In genomic region chr21:29296452-29296851, GRCh38 we compare ENCODE assay signal across 19 cellular contexts. TPM values are rescaled to one million over a fixed set of nuclear protein-coding genes. Genes with fewer than 3 reads are reported as not detected.
DNase-seq lines count a peak whose midpoint lies in the region; ATAC-seq, FAIRE-seq and TF ChIP-seq lines count a peak whose summit lies in the region.
"Had no signal": no experiment of that assay in that cellular context is flagged by ENCODE, and none has a peak within 500 bp of the region (broad histone marks: within the 10 kb centered on the region; RNA-seq: fewer than 3 reads in every experiment).

No MANE protein-coding gene starts in this region.

- RAD21 ChIA-PET in GM12878 (lab: Charles Lee; ENCODE audit: unreplicated experiment) = interaction anchor here (1.4 to 16.3 kb wide), 4 partner anchors 29 to 132 kb away, joined by 3 to 257 read pairs (median 6); no protein-coding TSS in a partner anchor

- peaks cover 5% of the 10 kb centered on the region for H3K36me3 Mint-ChIP-seq in activated naive CD4-positive, alpha-beta T cell treated with anti-CD3 and anti-CD28 coated beads, Interleukin-2, amount 50 U/mL, for 24 hours

- no peak for FAIRE-seq in GM12878 (lab: Jason Lieb, UNC)
- FAIRE-seq: GM19239 had no signal

- in situ Hi-C loops in GM12878 (cut with MboI) = loop anchor here (5.0 kb wide), 1 partner anchor 59 kb away; no protein-coding TSS in a partner anchor

- H3K4me1 ChIP-seq in KMS-11 (ENCODE audit: low read depth, poor library complexity, severe bottlenecking) (peaks cover 64% of the 10 kb centered on the region), GM12878 (ENCODE audit: control insufficient read depth, insufficient read depth, low read length) (peaks cover 26% of the 10 kb centered on the region), smooth muscle cell (ENCODE audit: low read depth) (peaks cover 13% of the 10 kb centered on the region)
- H3K4me1 ChIP-seq: BE2C had no signal

- DNase-seq in activated naive CD4-positive, alpha-beta T cell treated with anti-CD3 and anti-CD28 coated beads, Interleukin-2, amount 50 U/mL, for 16 hours = no peak
- DNase-seq in GM12878 (ENCODE audit: low read depth, low spot score) = no peak
- DNase-seq in smooth muscle cell (lab: John Stamatoyannopoulos, UW; ENCODE audit: unreplicated experiment) = no peak
- DNase-seq in SW480 (ENCODE audit: low spot score) = no peak
- DNase-seq in activated gamma-delta T cell (lab: John Stamatoyannopoulos, UW) = no peak
- no peak for DNase-seq in KG1 (lab: John Stamatoyannopoulos, UW)
- DNase-seq: BE2C; DMS 273 treated with DMSO at 0.1 percent for 48 hours; HFFc6; NCI-H187; NCI-H345; NCI-H69; NK-92 treated with Interleukin-12 subunit alpha and Interleukin-12 subunit beta, amount 100 ng/mL, for 24 hours; PC-3 had no signal

- no peak for TF ChIP-seq RAD21 in GM12878 (IDR thresholded peaks at IDR 0.05; ENCODE audit: insufficient read depth, low read depth, low read length)

- H3K36me3 ChIP-seq in KMS-11 (ENCODE audit: insufficient read depth) = no peaks in the 10 kb centered on the region
- no peaks in the 10 kb centered on the region for H3K36me3 ChIP-seq in GM12878 (ENCODE audit: control insufficient read depth in 2 of 2, insufficient read depth in 2 of 2, low read length in 1 of 2)
- no peaks in the 10 kb centered on the region for H3K36me3 ChIP-seq in smooth muscle cell (ENCODE audit: low read depth)
- H3K36me3 ChIP-seq: BE2C had no signal

- H3K4me3 Mint-ChIP-seq in activated naive CD4-positive, alpha-beta T cell treated with anti-CD3 and anti-CD28 coated beads, Interleukin-2, amount 50 U/mL, for 24 hours = no peak overlapping the region
- H3K4me3 Mint-ChIP-seq: HFFc6 had no signal

- H3K27me3 ChIP-seq in KMS-11 (ENCODE audit: insufficient read depth, low read depth) (no peaks in the 10 kb centered on the region), GM12878 (replicated peaks in 1 of 2; ENCODE audit: control insufficient read depth in 2 of 2, insufficient read depth in 2 of 2, low read length in 1 of 2) (no peaks in the 10 kb centered on the region), smooth muscle cell (ENCODE audit: low read depth) (no peaks in the 10 kb centered on the region)
- H3K27me3 ChIP-seq: BE2C, SJSA1 had no signal

- peak overlapping the region; percentile 9; the same call in 1 of the 2 replicates for H3K9ac ChIP-seq in KMS-11
- no peak overlapping the region for H3K9ac ChIP-seq in GM12878 (ENCODE audit: control insufficient read depth, insufficient read depth, low read length)
- no peak overlapping the region for H3K9ac ChIP-seq in smooth muscle cell (ENCODE audit: low read depth)

- no peaks in the 10 kb centered on the region for H3K27me3 Mint-ChIP-seq in activated naive CD4-positive, alpha-beta T cell treated with anti-CD3 and anti-CD28 coated beads, Interleukin-2, amount 50 U/mL, for 24 hours

- no TSS peak for BruUV-seq in GM12878 (replicated peaks; lab: Mats Ljungman, UMichigan)

- H3K4me1 Mint-ChIP-seq in activated naive CD4-positive, alpha-beta T cell treated with anti-CD3 and anti-CD28 coated beads, Interleukin-2, amount 50 U/mL, for 24 hours = peaks cover 61% of the 10 kb centered on the region

- no peak for TF ChIP-seq POLR2A in GM12878 (IDR thresholded peaks at IDR 0.05; ENCODE audit: low read depth, low read length)

- H3K27ac ChIP-seq in KMS-11 (peak overlapping the region; percentile 50), GM12878 (ENCODE audit: control insufficient read depth, insufficient read depth) (peak overlapping the region; percentile 9; the same call in 1 of the 2 replicates), smooth muscle cell (ENCODE audit: low read depth) (no peak overlapping the region)
- H3K27ac ChIP-seq: 22Rv1, SJSA1 had no signal

- CTCF ChIA-PET in GM12878 (lab: Yijun Ruan, JAX) = interaction anchor here (1.1 to 13.2 kb wide), 7 partner anchors 49 to 206 kb away, joined by 3 to 157 read pairs (median 4); no protein-coding TSS in a partner anchor

- H3K79me2 ChIP-seq in KMS-11 (ENCODE audit: insufficient read depth, low read depth) = peaks cover 23% of the 10 kb centered on the region
- peaks cover 23% of the 10 kb centered on the region for H3K79me2 ChIP-seq in GM12878 (ENCODE audit: control insufficient read depth, insufficient read depth, low read length)
- peaks cover 24% of the 10 kb centered on the region for H3K79me2 ChIP-seq in smooth muscle cell (ENCODE audit: low read depth)

- no peak overlapping the region for H3K4me3 ChIP-seq in KMS-11 (IDR thresholded peaks at IDR 0.05; ENCODE audit: insufficient read depth, low read depth, low read length)
- no peak overlapping the region for H3K4me3 ChIP-seq in GM12878
- H3K4me3 ChIP-seq in smooth muscle cell = no peak overlapping the region
- H3K4me3 ChIP-seq: SJSA1 had no signal

- TF ChIP-seq EP300 in GM12878 (IDR thresholded peaks at IDR 0.05; ENCODE audit: borderline replicate concordance in 1 of 2, control insufficient read depth in 1 of 2, low read depth in 2 of 2, low read length in 2 of 2) = no peak

- WGBS in GM12878 (ENCODE audit: insufficient coverage, insufficient replicate concordance, low lambda C conversion rate, missing lambda C conversion rate) = 18% methylated on average over 3 of the region's 3 CpGs
- WGBS in smooth muscle cell (ENCODE audit: low lambda C conversion rate) = 90% methylated on average over 3 of the region's 3 CpGs

- no peak for ATAC-seq in GM12878
- ATAC-seq: PC-3 had no signal

- no peak overlapping the region for H2AFZ ChIP-seq in KMS-11 (ENCODE audit: low read depth)
- H2AFZ ChIP-seq in GM12878 (ENCODE audit: control insufficient read depth, low read depth, low read length) = 0 out of 2 replicates have a peak overlapping the region, but pooled peaks have one; percentile 18
- H2AFZ ChIP-seq in smooth muscle cell (ENCODE audit: low read depth) = no peak overlapping the region

- H3K27ac Mint-ChIP-seq in activated naive CD4-positive, alpha-beta T cell treated with anti-CD3 and anti-CD28 coated beads, Interleukin-2, amount 50 U/mL, for 24 hours = peak overlapping the region; percentile 8
- H3K27ac Mint-ChIP-seq: HFFc6 had no signal

- peaks cover 9% of the 10 kb centered on the region; the same call in 2 of the 3 replicates for H3K9me3 ChIP-seq in GM12878 (replicated peaks; ENCODE audit: control insufficient read depth, insufficient read depth, low read length)
- H3K9me3 ChIP-seq in smooth muscle cell (replicated peaks; ENCODE audit: low read depth) = no peaks in the 10 kb centered on the region
- H3K9me3 ChIP-seq: BE2C, SJSA1 had no signal

- SMC1A ChIA-PET in GM12878 (lab: Charles Lee; ENCODE audit: uncharacterized antibody, unreplicated experiment) = interaction anchor here (0.6 to 17.9 kb wide), 11 partner anchors 9 to 209 kb away, joined by 3 to 297 read pairs (median 3); no protein-coding TSS in a partner anchor

- H3F3A ChIP-seq in smooth muscle cell (ENCODE audit: low read depth) = peaks cover 4% of the 10 kb centered on the region

- no peaks in the 10 kb centered on the region for H3K9me3 Mint-ChIP-seq in activated naive CD4-positive, alpha-beta T cell treated with anti-CD3 and anti-CD28 coated beads, Interleukin-2, amount 50 U/mL, for 24 hours
- H3K9me3 Mint-ChIP-seq: HFFc6 had no signal

- intact Hi-C loops in GM12878 (cut with micrococcal nuclease; ENCODE audit: unreplicated experiment) = no loop called here

- H4K20me1 ChIP-seq in KMS-11 (ENCODE audit: insufficient read depth) = peaks cover 11% of the 10 kb centered on the region
- H4K20me1 ChIP-seq in GM12878 (ENCODE audit: control insufficient read depth, insufficient read depth) = no peaks in the 10 kb centered on the region
- peaks cover 22% of the 10 kb centered on the region for H4K20me1 ChIP-seq in smooth muscle cell (ENCODE audit: low read depth)

- H3K4me2 ChIP-seq in KMS-11 (peak overlapping the region; percentile 76), GM12878 (ENCODE audit: control insufficient read depth, insufficient read depth) (peak overlapping the region; percentile 70), smooth muscle cell (peak overlapping the region; percentile 25)

- POLR2A ChIA-PET in GM12878 (lab: Charles Lee) = interaction anchor here (0.6 to 1.7 kb wide), 6 partner anchors 35 to 175 kb away, joined by 3 to 7 read pairs (median 4); no protein-coding TSS in a partner anchor

- TF ChIP-seq CTCF in KMS-11 (conservative IDR thresholded peaks at IDR 0.05; ENCODE audit: low read depth, low read length) = no peak
- TF ChIP-seq CTCF in GM12878 (IDR thresholded peaks at IDR 0.05 in 2 of 3, conservative IDR thresholded peaks at IDR 0.05 in 1 of 3; ENCODE audit: control insufficient read depth in 2 of 3, extremely low read depth in 1 of 3, insufficient read depth in 1 of 3, low read depth in 3 of 3, low read length in 3 of 3) = no peak
- no peak for TF ChIP-seq CTCF in smooth muscle cell (IDR thresholded peaks at IDR 0.05; ENCODE audit: borderline replicate concordance, insufficient read depth, poor library complexity, severe bottlenecking)

TF ChIP-seq in GM12878, 131 proteins besides CTCF, POLR2A, EP300 and RAD21 (continues in another document):
- TF ChIP-seq MYC (IDR thresholded peaks at IDR 0.05; ENCODE audit: insufficient read depth, insufficient read length, insufficient replicate concordance, low read length, severe bottlenecking) = no peak

RNA-seq across cellular contexts. Expression of gene BACH1, which starts 2.3 kb away (rescaled TPM):
- 89.0 and 91.9 TPM in 2 replicates for total RNA-seq in GM12878 (2013; cell fraction: nucleolus; rRNA removed)
- total RNA-seq in GM12878 (2014; rRNA removed) = 13.8 and 20.1 TPM in 2 replicates
- total RNA-seq in GM12878 (2014; rRNA removed; fragmentation: Illumina TruSeq; extraction: Trizol) = 16.9 and 18.1 TPM in 2 replicates
- total RNA-seq in GM12878 (2021) = 25.7 TPM in 2 replicates
- polyA plus RNA-seq in GM12878 (2011; ENCODE audit: low read depth) = 10.4 TPM
- polyA plus RNA-seq in GM12878 (2011; rRNA removed) = 18.8 and 26.6 TPM in 2 replicates
- 6.6 and 8.8 TPM in 2 replicates for polyA plus RNA-seq in GM12878 (2011; cell fraction: cytosol; rRNA removed)
- 18.9 TPM in 2 replicates for polyA plus RNA-seq in GM12878 (2011; cell fraction: nucleus; rRNA removed)
- polyA plus RNA-seq in GM12878 (2012) = 11.9 and 12.8 TPM in 2 replicates
- 10.7 and 11.8 TPM in 2 replicates for polyA plus RNA-seq in GM12878 (2014; fragmentation: Illumina TruSeq; extraction: Trizol)
- 1 to 10 TPM; 3.2 to 3.3 TPM for polyA plus RNA-seq in GM12878 (2014; fragmentation: Nextera tagmentation; extraction: Ambion mirVana)
- polyA plus RNA-seq in GM12878 (2014; rRNA removed) = 5.4 and 7.6 TPM in 2 replicates
- polyA plus RNA-seq in GM12878 (2016; fragmentation: Nextera tagmentation; extraction: Ambion mirVana) = 10 to 100 TPM in 1 of 2 experiments, 1 to 10 TPM in 1; 9.1 to 10.3 TPM
- polyA minus RNA-seq in GM12878 (2011; rRNA and poly(A)+ RNA removed) = 81.2 and 136 TPM in 2 replicates
- 17.2 and 23.1 TPM in 2 replicates for polyA minus RNA-seq in GM12878 (2011; cell fraction: cytosol; rRNA and poly(A)+ RNA removed)
- 43.3 and 46.8 TPM in 2 replicates for polyA minus RNA-seq in GM12878 (2011; cell fraction: nucleus; rRNA and poly(A)+ RNA removed)
- total RNA-seq in smooth muscle cell = 103 and 113 TPM in 2 replicates
- 26.3 and 29.5 TPM in 2 replicates for polyA plus RNA-seq in smooth muscle cell

Comparison
In these comparisons a context has a peak if more than half of its experiments do, and no peak if none do; other contexts are left out.
1. H3K4me2 ChIP-seq: peak in every context shown above with its lines; median percentile 76 in KMS-11; 70 in GM12878; 25 in smooth muscle cell.